In genomic region chr3:8110966-8111798, GRCh38 we compare ENCODE assay signal across 8 cellular contexts.
A peak's percentile ranks its signal among the peaks of the same experiment; 100 is the strongest.
DNase-seq lines count a peak whose midpoint lies in the region; ATAC-seq and TF ChIP-seq lines count a peak whose summit lies in the region.

No MANE protein-coding gene starts in this region.

- TF ChIP-seq CTCF in PC-9 (conservative IDR thresholded peaks at IDR 0.05) = peak; percentile 79
- TF ChIP-seq CTCF in fibroblast of villous mesenchyme (IDR thresholded peaks at IDR 0.05; ENCODE audit: insufficient read depth, low read depth, low read length) = peak; percentile 73
- peak in 5 of 6 experiments; percentile 29 to 66 (median 59) for TF ChIP-seq CTCF in thyroid gland (IDR thresholded peaks at IDR 0.05)

- H3K27ac Mint-ChIP-seq in activated T-helper 1 cell treated with anti-CD3 and anti-CD28 coated beads, Interleukin-12 subunit alpha, Interleukin-12 subunit beta, Interleukin-2, Interleukin-4 antibody, amounts not matched to agents 30 ng/mL and 10 ng/mL and 1 ng/mL, durations not matched to agents 14 hours and 24 hours and 36 hours = no peak overlapping the region

- H3K4me3 ChIP-seq in PC-9 = no peak overlapping the region
- H3K4me3 ChIP-seq in fibroblast of villous mesenchyme (ENCODE audit: low read depth, low read length) = no peak overlapping the region
- no peak overlapping the region for H3K4me3 ChIP-seq in thyroid gland (replicated peaks in 1 of 3)

- H2AFZ ChIP-seq in PC-9 = no peak overlapping the region

- no peaks in the 10 kb centered on the region for H4K20me1 ChIP-seq in PC-9 (ENCODE audit: insufficient read depth)

- no peaks in the 10 kb centered on the region for H3K36me3 Mint-ChIP-seq in activated T-helper 1 cell treated with anti-CD3 and anti-CD28 coated beads, Interleukin-12 subunit alpha, Interleukin-12 subunit beta, Interleukin-2, Interleukin-4 antibody, amounts not matched to agents 30 ng/mL and 10 ng/mL and 1 ng/mL, durations not matched to agents 14 hours and 24 hours and 36 hours (ENCODE audit: low read depth)

- BruUV-seq in PC-9 (replicated peaks; lab: Mats Ljungman, UMichigan) = no TSS peak

- H3K9me2 ChIP-seq in PC-9 (ENCODE audit: insufficient read depth) = no peaks in the 10 kb centered on the region

- peak; percentile 96 for ATAC-seq in GM21381 (IDR thresholded peaks at IDR 0.05; ENCODE audit: unreplicated experiment)

- H3K27ac ChIP-seq in PC-9 = no peak overlapping the region
- no peak overlapping the region for H3K27ac ChIP-seq in thyroid gland

- H3K4me1 ChIP-seq in PC-9 (replicated peaks; ENCODE audit: insufficient read depth) = no peaks in the 10 kb centered on the region
- H3K4me1 ChIP-seq in thyroid gland = no peaks in the 10 kb centered on the region

- no peak overlapping the region for H3K4me3 Mint-ChIP-seq in activated T-helper 1 cell treated with anti-CD3 and anti-CD28 coated beads, Interleukin-12 subunit alpha, Interleukin-12 subunit beta, Interleukin-2, Interleukin-4 antibody, amounts not matched to agents 30 ng/mL and 10 ng/mL and 1 ng/mL, durations not matched to agents 14 hours and 24 hours and 36 hours

- WGBS in thyroid gland, 2 donors = 32 to 33% methylated on average over 14 of the region's 14 CpGs

- no peaks in the 10 kb centered on the region for H3F3A ChIP-seq in PC-9 (ENCODE audit: insufficient read depth, low read depth)

- CTCF ChIA-PET in PC-9 (lab: Charles Lee) = interaction anchor here (0.7 to 1.1 kb wide), 2 partner anchors 18 to 61 kb away, joined by 3 read pairs; no protein-coding TSS in a partner anchor

- no peak overlapping the region for H3K4me2 ChIP-seq in PC-9

- POLR2A ChIA-PET in PC-9 (lab: Charles Lee; ENCODE audit: unreplicated experiment) = interaction anchor here (0.6 kb wide), 1 partner anchor 925 kb away, joined by 7 read pairs; no protein-coding TSS in a partner anchor

- no peaks in the 10 kb centered on the region for H3K9me3 Mint-ChIP-seq in activated T-helper 1 cell treated with anti-CD3 and anti-CD28 coated beads, Interleukin-12 subunit alpha, Interleukin-12 subunit beta, Interleukin-2, Interleukin-4 antibody, amounts not matched to agents 30 ng/mL and 10 ng/mL and 1 ng/mL, durations not matched to agents 14 hours and 24 hours and 36 hours

- no peak for TF ChIP-seq POLR2A in thyroid gland (IDR thresholded peaks at IDR 0.05)

- intact Hi-C loops in PC-9 (cut with micrococcal nuclease; ENCODE audit: unreplicated experiment) (loop anchor here (1.0 to 5.0 kb wide), 2 partner anchors 128 to 191 kb away; no protein-coding TSS in a partner anchor), thyroid gland (cut with DNase I) (no loop called here)
- intact Hi-C loops in activated T-helper 1 cell treated with anti-CD3 and anti-CD28 coated beads, Interleukin-12 subunit alpha, Interleukin-12 subunit beta, Interleukin-2, Interleukin-4 antibody, amounts not matched to agents 30 ng/mL and 10 ng/mL and 1 ng/mL, durations not matched to agents 14 hours and 24 hours and 36 hours (cut with micrococcal nuclease) = loop anchor here (5.0 kb wide), 1 partner anchor 309 kb away; no protein-coding TSS in a partner anchor

- H3K9me3 ChIP-seq in PC-9 (ENCODE audit: insufficient read depth, low read depth) (no peaks in the 10 kb centered on the region), thyroid gland (no peaks in the 10 kb centered on the region)

- peaks cover 2% of the 10 kb centered on the region for H3K27me3 Mint-ChIP-seq in activated T-helper 1 cell treated with anti-CD3 and anti-CD28 coated beads, Interleukin-12 subunit alpha, Interleukin-12 subunit beta, Interleukin-2, Interleukin-4 antibody, amounts not matched to agents 30 ng/mL and 10 ng/mL and 1 ng/mL, durations not matched to agents 14 hours and 24 hours and 36 hours (ENCODE audit: insufficient read depth)

- H3K27me3 ChIP-seq in PC-9 (ENCODE audit: insufficient read depth, low read depth) = no peaks in the 10 kb centered on the region
- H3K27me3 ChIP-seq in thyroid gland = no peaks in the 10 kb centered on the region

- H3K36me3 ChIP-seq in PC-9 (ENCODE audit: low read depth) = no peaks in the 10 kb centered on the region
- no peaks in the 10 kb centered on the region for H3K36me3 ChIP-seq in thyroid gland

- H3K79me2 ChIP-seq in PC-9 (ENCODE audit: low read depth) = no peaks in the 10 kb centered on the region

- no peaks in the 10 kb centered on the region for H3K4me1 Mint-ChIP-seq in activated T-helper 1 cell treated with anti-CD3 and anti-CD28 coated beads, Interleukin-12 subunit alpha, Interleukin-12 subunit beta, Interleukin-2, Interleukin-4 antibody, amounts not matched to agents 30 ng/mL and 10 ng/mL and 1 ng/mL, durations not matched to agents 14 hours and 24 hours and 36 hours (ENCODE audit: low read depth)

- DNase-seq in DMS53 (lab: John Stamatoyannopoulos, UW) (peak; percentile 69), HK-2 (ENCODE audit: unreplicated experiment) (peak; percentile 47), PC-9 (peak in 1 of 2 experiments; percentile 37), fibroblast of villous mesenchyme (ENCODE audit: low read depth) (peak; percentile 41), nucleus accumbens (lab: John Stamatoyannopoulos, UW) (peak in 52 of 56 donors; percentile 5 to 86 (median 62)), thyroid gland (peak; percentile 17 to 21)
- peak; percentile 33 for DNase-seq in activated T-helper 1 cell treated with anti-CD3 and anti-CD28 coated beads, Interleukin-12 subunit alpha, Interleukin-12 subunit beta, Interleukin-2, Interleukin-4 antibody, amounts not matched to agents 30 ng/mL and 10 ng/mL and 1 ng/mL, durations not matched to agents 14 hours and 24 hours and 36 hours (ENCODE audit: low spot score)
